In genomic region chr12:4736048-4736447, GRCh38 we compare ENCODE assay signal across 19 cellular contexts. TPM values are rescaled to one million over a fixed set of nuclear protein-coding genes. Genes with fewer than 3 reads are reported as not detected.
"Had no signal": no experiment of that assay in that cellular context is flagged by ENCODE, and none has a peak within 500 bp of the region (broad histone marks: within the 10 kb centered on the region; RNA-seq: fewer than 3 reads in every experiment).

No MANE protein-coding gene starts in this region.

- DNase-seq: activated CD4-positive, alpha-beta T cell treated with anti-CD3 and anti-CD28 coated beads, Interleukin-2, amount 50 U/mL, for 1 hour; activated CD8-positive, alpha-beta memory T cell treated with anti-CD3 and anti-CD28 coated beads, Interleukin-2, amount 50 U/mL, for 48 hours; activated effector memory CD4-positive, alpha-beta T cell treated with anti-CD3 and anti-CD28 coated beads, Interleukin-2, amount 50 U/mL, for 16 hours; activated naive CD4-positive, alpha-beta T cell treated with anti-CD3 and anti-CD28 coated beads, Interleukin-2, amount 50 U/mL, for 16 hours; activated T-cell treated with anti-CD3 and anti-CD28 coated beads, Interleukin-2, amount 50 U/mL, for 72 hours; heart left ventricle; kidney glomerular epithelial cell; mesenchymal stem cell; natural killer cell; pancreas; right lobe of liver; stimulated activated CD4-positive, alpha-beta T cell treated with anti-CD3 and anti-CD28 coated beads, Interleukin-4, amount 100 ng/mL, for 4 hours; stimulated activated naive B cell treated with anti-CD40 and anti-IgM and Interleukin-4, amounts not matched to agents 10 μg/mL and 1 μg/mL and 100 μg/mL, for 72 hours; T-helper 1 cell; T1000 had no signal

- H3K4me1 ChIP-seq: breast epithelium, pancreas had no signal

- H3K4me3 ChIP-seq: ascending aorta, breast epithelium, coronary artery, heart left ventricle, pancreas, right lobe of liver had no signal

- H3K27ac ChIP-seq: breast epithelium, coronary artery, heart left ventricle, pancreas, right lobe of liver had no signal

- H3K9me3 ChIP-seq: ascending aorta, breast epithelium, heart left ventricle, pancreas, right lobe of liver had no signal

- H3K36me3 ChIP-seq: ascending aorta, breast epithelium, heart left ventricle, pancreas, right lobe of liver had no signal

- ATAC-seq: activated CD4-positive, CD25-positive, alpha-beta regulatory T cell treated with anti-CD3 and anti-CD28 coated beads, Interleukin-2, amount 50 U/mL, for 24 hours; activated T-cell treated with anti-CD3 and anti-CD28 coated beads, Interleukin-2, amount 50 U/mL, for 72 hours; heart left ventricle; natural killer cell; pancreas; right lobe of liver; stimulated activated naive B cell treated with anti-CD40 and anti-IgM and Interleukin-4, amounts not matched to agents 10 μg/mL and 1 μg/mL and 100 μg/mL, for 72 hours had no signal

- H3K27me3 ChIP-seq: ascending aorta, breast epithelium, right lobe of liver had no signal

RNA-seq across cellular contexts. Expression of gene GALNT8, which starts 15.8 kb away (rescaled TPM):
- total RNA-seq: ascending aorta had no signal
